15 cellular contexts compared by ENCODE assay signal in genomic region chr1:10910490-10911273, GRCh38.
DNase-seq lines count a peak whose midpoint lies in the region; ATAC-seq, FAIRE-seq and TF ChIP-seq lines count a peak whose summit lies in the region.
"Had no signal": no experiment of that assay in that cellular context is flagged by ENCODE, and none has a peak within 500 bp of the region (broad histone marks: within the 10 kb centered on the region; RNA-seq: fewer than 3 reads in every experiment).

No MANE protein-coding gene starts in this region.

- H3K36me3 ChIP-seq in NT2/D1 (ENCODE audit: insufficient read depth, insufficient read length, low read length) (no peaks in the 10 kb centered on the region), H1 (ENCODE audit: control insufficient read depth in 2 of 4, insufficient read depth in 4 of 4, low read length in 3 of 4) (no peaks in the 10 kb centered on the region), hepatocyte (replicated peaks; ENCODE audit: insufficient read depth, low read depth) (no peaks in the 10 kb centered on the region), mammary epithelial cell (ENCODE audit: insufficient read depth, low read length) (no peaks in the 10 kb centered on the region)
- H3K36me3 ChIP-seq: adrenal gland had no signal

- no CpG with 5 or more reads among the region's 12 CpGs for WGBS in H9 (ENCODE audit: extremely low coverage, insufficient read length, low lambda C conversion rate)
- 91% methylated on average over 12 of the region's 12 CpGs; no CpG with 5 or more reads in 1 of the 2 experiments for WGBS in H1 (ENCODE audit: extremely low coverage in 1 of 2, insufficient coverage in 1 of 2, insufficient read length in 1 of 2, insufficient replicate concordance in 2 of 2, low coverage in 1 of 2, low lambda C conversion rate in 2 of 2, missing lambda C conversion rate in 1 of 2), 2 experiments
- WGBS in hepatocyte (ENCODE audit: low lambda C conversion rate, missing lambda C conversion rate): 78% methylated on average over 12 of the region's 12 CpGs
- 77% methylated on average over 8 of the region's 12 CpGs for WGBS in mammary epithelial cell (ENCODE audit: low coverage, missing lambda C conversion rate)

- H3K4me3 ChIP-seq in NT2/D1 (ENCODE audit: insufficient read length, low read depth) (no peak overlapping the region), H1 (ENCODE audit: extremely low read depth in 1 of 4, insufficient read depth in 2 of 4, low read depth in 3 of 4, low read length in 4 of 4) (no peak overlapping the region), hepatocyte (no peak overlapping the region), mammary epithelial cell (replicated peaks in 1 of 3; ENCODE audit: insufficient read depth in 1 of 3, low read depth in 2 of 3, low read length in 3 of 3) (no peak overlapping the region)
- H3K4me3 ChIP-seq: adrenal gland, dorsolateral prefrontal cortex had no signal

- H3K9ac ChIP-seq in H9 (ENCODE audit: extremely low read depth, insufficient read length, low read length) (no peak overlapping the region), NT2/D1 (ENCODE audit: insufficient read length, low read depth) (peak overlapping the region; percentile 42), H1 (replicated peaks in 1 of 4; ENCODE audit: extremely low read depth in 1 of 4, low read depth in 3 of 4, low read length in 3 of 4) (no peak overlapping the region), mammary epithelial cell (ENCODE audit: insufficient read depth, low read length) (no peak overlapping the region)

- H3K4me1 ChIP-seq in H9 (ENCODE audit: insufficient read depth, low read length): no peaks in the 10 kb centered on the region; the same call in 1 of the 2 replicates
- peaks cover 13% of the 10 kb centered on the region for H3K4me1 ChIP-seq in NT2/D1 (ENCODE audit: insufficient read depth, insufficient read length)
- peaks cover 0 to 18% (median 10%) of the 10 kb centered on the region in 4 experiments; a peak in 6 of 7 replicates for H3K4me1 ChIP-seq in H1 (replicated peaks in 1 of 4; ENCODE audit: control insufficient read depth in 3 of 4, insufficient read depth in 4 of 4, low read length in 3 of 4)
- H3K4me1 ChIP-seq in hepatocyte (ENCODE audit: insufficient read depth): no peaks in the 10 kb centered on the region
- H3K4me1 ChIP-seq in mammary epithelial cell (ENCODE audit: insufficient read depth, low read length): peaks cover 9% of the 10 kb centered on the region
- H3K4me1 ChIP-seq: adrenal gland had no signal

- H2BK20ac ChIP-seq in H9 (ENCODE audit: low read depth, low read length, poor library complexity, severe bottlenecking) (no peak overlapping the region), H1 (ENCODE audit: low read length) (peak overlapping the region; percentile 56; the same call in 1 of the 2 replicates)

- no peak for TF ChIP-seq CTCF in H9 (conservative IDR thresholded peaks at IDR 0.05)
- TF ChIP-seq CTCF in H1 (IDR thresholded peaks at IDR 0.05; ENCODE audit: control extremely low read depth in 1 of 3, insufficient read depth in 1 of 3, low read depth in 1 of 3, low read length in 3 of 3): no peak
- no peak for TF ChIP-seq CTCF in hepatocyte (IDR thresholded peaks at IDR 0.05; ENCODE audit: poor library complexity)
- TF ChIP-seq CTCF in mammary epithelial cell (conservative IDR thresholded peaks at IDR 0.05 in 1 of 2, IDR thresholded peaks at IDR 0.05 in 1 of 2; ENCODE audit: extremely low read depth in 1 of 2, insufficient read depth in 1 of 2, low read depth in 1 of 2, low read length in 2 of 2): no peak

- in situ Hi-C loops in mammary epithelial cell (cut with MboI; ENCODE audit: low sequenced_read_pairs in 2 of 2): no loop called here

- H3K27me3 Mint-ChIP-seq in H9 (ENCODE audit: low read depth): peaks cover 2% of the 10 kb centered on the region

- no peak for DNase-seq in H9
- DNase-seq in NT2/D1 (ENCODE audit: low read depth, low spot score): no peak
- peak in 1 of 2 experiments; percentile 45 for DNase-seq in H1 (ENCODE audit: low read depth in 1 of 2, low spot score in 2 of 2)
- no peak for DNase-seq in sciatic nerve (ENCODE audit: low spot score)
- no peak for DNase-seq in hepatocyte (ENCODE audit: low spot score)
- DNase-seq in GDM1 (lab: John Stamatoyannopoulos, UW): no peak
- DNase-seq in mammary epithelial cell: no peak
- DNase-seq: dorsolateral prefrontal cortex, NCI-H1436 treated with DMSO at 0.1 percent for 48 hours, SIG-M5 had no signal

- no peaks in the 10 kb centered on the region; a peak in 1 of 5 replicates for H3K9me3 Mint-ChIP-seq in H9
- H3K9me3 Mint-ChIP-seq: memory B cell; naive B cell; T-helper 1 cell treated with Interleukin-12 subunit alpha and Interleukin-12 subunit beta and Interleukin-4 antibody, amounts not matched to agents 30 μg/mL and 1 μg/mL, for 36 hours had no signal

- H2BK12ac ChIP-seq in H9 (ENCODE audit: insufficient read length, low read depth, low read length) (no peak overlapping the region), H1 (ENCODE audit: low read depth, low read length) (peak overlapping the region; percentile 55; the same call in 1 of the 2 replicates)

- peak; percentile 11 for ATAC-seq in sciatic nerve

- H2BK5ac ChIP-seq in H9 (ENCODE audit: insufficient read length, low read length): no peak overlapping the region
- H2BK5ac ChIP-seq in H1 (ENCODE audit: low read depth, low read length): peak overlapping the region; percentile 63; the same call in 1 of the 2 replicates

- H3K23me2 ChIP-seq in H9 (ENCODE audit: insufficient read length, low read depth, low read length, poor library complexity, severe bottlenecking) (no peaks in the 10 kb centered on the region), H1 (ENCODE audit: low read depth, low read length) (no peaks in the 10 kb centered on the region)

- H2BK15ac ChIP-seq in H9 (ENCODE audit: low read depth, low read length) (no peak overlapping the region), H1 (ENCODE audit: low read length) (peak overlapping the region; percentile 34; the same call in 1 of the 2 replicates)

- H4K5ac ChIP-seq in H9 (ENCODE audit: insufficient read length, low read depth, low read length): no peak overlapping the region
- no peak overlapping the region for H4K5ac ChIP-seq in H1 (ENCODE audit: insufficient read length, low read depth, low read length)

- H2AFZ ChIP-seq in H9 (ENCODE audit: low read length): no peak overlapping the region
- peak overlapping the region; percentile 73 for H2AFZ ChIP-seq in H1 (ENCODE audit: low read length)
- no peak overlapping the region for H2AFZ ChIP-seq in hepatocyte
- no peak overlapping the region for H2AFZ ChIP-seq in mammary epithelial cell (ENCODE audit: low read depth, low read length)

- no peaks in the 10 kb centered on the region for H3K9me2 ChIP-seq in hepatocyte (replicated peaks; ENCODE audit: insufficient read depth)

- no peak overlapping the region for H3K56ac ChIP-seq in H9 (ENCODE audit: insufficient read length, low read depth, low read length)
- H3K56ac ChIP-seq in H1 (replicated peaks; ENCODE audit: insufficient read length, low read depth, low read length): no peak overlapping the region

- BruUV-seq in mammary epithelial cell (replicated peaks; lab: Mats Ljungman, UMichigan): no TSS peak

- H3K4me2 ChIP-seq in H9 (ENCODE audit: insufficient read depth, insufficient read length, low read length) (no peak overlapping the region), H1 (ENCODE audit: insufficient read depth in 1 of 2, low read depth in 2 of 2, low read length in 2 of 2) (no peak overlapping the region), hepatocyte (no peak overlapping the region), mammary epithelial cell (ENCODE audit: insufficient read depth, low read depth, low read length) (no peak overlapping the region)

- intact Hi-C loops in sciatic nerve (cut with DNase I) (no loop called here), mammary epithelial cell (cut with micrococcal nuclease) (loop anchor here (1.0 to 2.0 kb wide), 4 partner anchors 44 to 415 kb away; no protein-coding TSS in a partner anchor)

- dilution Hi-C loops in mammary epithelial cell (cut with HindIII; ENCODE audit: low sequenced_read_pairs): no loop called here

- H4K8ac ChIP-seq in H9 (replicated peaks; ENCODE audit: insufficient read length, low read depth, low read length) (no peak overlapping the region), H1 (ENCODE audit: extremely low read depth, insufficient read depth, low read length) (no peak overlapping the region; the same call in 1 of the 2 replicates)

- FAIRE-seq in H1 (lab: Jason Lieb, UNC): no peak
- FAIRE-seq: keratinocyte had no signal

- H3K18ac ChIP-seq in H9 (ENCODE audit: insufficient read length, low read depth, low read length) (peak overlapping the region; percentile 23), H1 (ENCODE audit: extremely low read depth, low read length) (no peak overlapping the region)

- no peak for TF ChIP-seq EP300 in H1 (IDR thresholded peaks at IDR 0.05; ENCODE audit: borderline replicate concordance in 1 of 2, low read depth in 2 of 2, low read length in 2 of 2)

- no peaks in the 10 kb centered on the region for H3K36me3 Mint-ChIP-seq in H9 (ENCODE audit: insufficient read depth in 1 of 3, low read depth in 3 of 3)
- H3K36me3 Mint-ChIP-seq: memory B cell, naive B cell had no signal

- H3K4ac ChIP-seq in H9 (ENCODE audit: low read depth, low read length): no peak overlapping the region
- no peak overlapping the region for H3K4ac ChIP-seq in H1 (replicated peaks; ENCODE audit: insufficient read length, low read depth, low read length)

- H3K4me3 Mint-ChIP-seq in H9: no peak overlapping the region; a peak in 1 of 5 replicates
- H3K4me3 Mint-ChIP-seq: memory B cell; naive B cell; T-helper 1 cell treated with Interleukin-12 subunit alpha and Interleukin-12 subunit beta and Interleukin-4 antibody, amounts not matched to agents 30 μg/mL and 1 μg/mL, for 36 hours had no signal

- no peaks in the 10 kb centered on the region for H3K27me3 ChIP-seq in H9 (ENCODE audit: insufficient read depth, low read length)
- no peaks in the 10 kb centered on the region for H3K27me3 ChIP-seq in NT2/D1 (ENCODE audit: insufficient read depth, insufficient read length)
- H3K27me3 ChIP-seq in H1 (replicated peaks in 1 of 4; ENCODE audit: control insufficient read depth in 3 of 4, extremely low read depth in 1 of 4, insufficient read depth in 3 of 4, low read length in 3 of 4): no peaks in the 10 kb centered on the region
- H3K27me3 ChIP-seq in hepatocyte: no peaks in the 10 kb centered on the region
- no peaks in the 10 kb centered on the region for H3K27me3 ChIP-seq in mammary epithelial cell (ENCODE audit: insufficient read depth, low read length)
- H3K27me3 ChIP-seq: adrenal gland had no signal

- H3K79me2 ChIP-seq in H9 (ENCODE audit: insufficient read depth, low read length): no peaks in the 10 kb centered on the region
- no peaks in the 10 kb centered on the region for H3K79me2 ChIP-seq in H1 (ENCODE audit: control insufficient read depth in 1 of 2, insufficient read depth in 2 of 2, low read length in 2 of 2)
- no peaks in the 10 kb centered on the region for H3K79me2 ChIP-seq in hepatocyte
- H3K79me2 ChIP-seq in mammary epithelial cell (ENCODE audit: insufficient read depth, low read length): no peaks in the 10 kb centered on the region

- H4K20me1 ChIP-seq in H9 (ENCODE audit: control insufficient read depth, insufficient read depth, insufficient read length) (no peaks in the 10 kb centered on the region), H1 (replicated peaks in 1 of 2; ENCODE audit: control insufficient read depth in 1 of 2, insufficient read depth in 2 of 2, low read length in 2 of 2) (no peaks in the 10 kb centered on the region), hepatocyte (ENCODE audit: insufficient read depth, poor library complexity, severe bottlenecking) (no peaks in the 10 kb centered on the region), mammary epithelial cell (ENCODE audit: insufficient read depth, low read length) (no peaks in the 10 kb centered on the region)

- H2BK120ac ChIP-seq in H9 (ENCODE audit: low read depth, low read length, poor library complexity, severe bottlenecking) (no peak overlapping the region), H1 (replicated peaks; ENCODE audit: low read depth, low read length) (no peak overlapping the region)

- POLR2A ChIA-PET in H1 (lab: Charles Lee; ENCODE audit: partially characterized antibody): interaction anchor here (1.1 kb wide), 1 partner anchor 27 kb away, joined by 3 read pairs; no protein-coding TSS in a partner anchor

- CTCF ChIA-PET in H1 (lab: Charles Lee; ENCODE audit: partially characterized antibody): interaction anchor here (0.6 to 5.6 kb wide), 45 partner anchors 8 to 477 kb away, joined by 3 to 59 read pairs (median 5); a partner anchor contains a TSS
- CTCF ChIA-PET in mammary epithelial cell (lab: Charles Lee; ENCODE audit: low non-redundant PET): interaction anchor here (0.5 kb wide), 1 partner anchor 51 kb away, joined by 4 read pairs; no protein-coding TSS in a partner anchor

- H3K14ac ChIP-seq in H9 (ENCODE audit: insufficient read depth, low read length) (peak overlapping the region; percentile 40; the same call in 1 of the 2 replicates), H1 (ENCODE audit: insufficient read length) (no peak overlapping the region)

- H3K23ac ChIP-seq in H9 (ENCODE audit: insufficient read length, low read depth, low read length) (no peak overlapping the region), H1 (ENCODE audit: insufficient read length) (no peak overlapping the region)

- no peak for TF ChIP-seq POLR2A in H1 (IDR thresholded peaks at IDR 0.05; ENCODE audit: control extremely low read depth in 1 of 2, low read depth in 2 of 2, low read length in 2 of 2)

- H3T11ph ChIP-seq in H9 (ENCODE audit: low read length): no peak overlapping the region

- TF ChIP-seq RAD21 in H1 (IDR thresholded peaks at IDR 0.05 in 1 of 2, conservative IDR thresholded peaks at IDR 0.05 in 1 of 2; ENCODE audit: low read depth in 2 of 2, low read length in 2 of 2): no peak

- H3K27ac ChIP-seq in H9 (ENCODE audit: insufficient read length, low read depth, low read length): no peak overlapping the region
- H3K27ac ChIP-seq in H1 (ENCODE audit: low read depth, low read length): no peak overlapping the region
- no peak overlapping the region for H3K27ac ChIP-seq in hepatocyte
- no peak overlapping the region for H3K27ac ChIP-seq in mammary epithelial cell (ENCODE audit: insufficient read depth, low read depth, low read length)
- H3K27ac ChIP-seq: adrenal gland, dorsolateral prefrontal cortex had no signal

- no peak overlapping the region for H4K91ac ChIP-seq in H9 (ENCODE audit: insufficient read length, low read depth, low read length)
- H4K91ac ChIP-seq in H1 (replicated peaks; ENCODE audit: insufficient read length, low read length): peak overlapping the region; percentile 83

- no peaks in the 10 kb centered on the region for H3K9me3 ChIP-seq in H9 (ENCODE audit: control insufficient read depth, low read depth, low read length)
- no peaks in the 10 kb centered on the region for H3K9me3 ChIP-seq in NT2/D1 (ENCODE audit: insufficient read depth, low read length)
- no peaks in the 10 kb centered on the region for H3K9me3 ChIP-seq in H1 (ENCODE audit: insufficient read depth in 2 of 2, low read depth in 1 of 2, low read length in 1 of 2)
- no peaks in the 10 kb centered on the region for H3K9me3 ChIP-seq in hepatocyte (ENCODE audit: low read depth)
- no peaks in the 10 kb centered on the region for H3K9me3 ChIP-seq in mammary epithelial cell (replicated peaks; ENCODE audit: insufficient read depth, low read length)
- H3K9me3 ChIP-seq: adrenal gland had no signal

- no peak overlapping the region; a peak in 1 of 7 replicates for H3K27ac Mint-ChIP-seq in H9
- H3K27ac Mint-ChIP-seq: memory B cell; T-helper 1 cell treated with Interleukin-12 subunit alpha and Interleukin-12 subunit beta and Interleukin-4 antibody, amounts not matched to agents 30 μg/mL and 1 μg/mL, for 36 hours had no signal

- H2AK5ac ChIP-seq in H9 (ENCODE audit: insufficient read length, low read length) (no peak overlapping the region), H1 (ENCODE audit: low read depth, low read length) (peak overlapping the region; percentile 93)

- H3K4me1 Mint-ChIP-seq in H9: peaks cover 15 to 21% of the 10 kb centered on the region in 2 experiments
- H3K4me1 Mint-ChIP-seq: memory B cell, naive B cell had no signal

- H3K79me1 ChIP-seq in H9 (ENCODE audit: insufficient read depth, low read depth, low read length, poor library complexity, severe bottlenecking) (no peaks in the 10 kb centered on the region), H1 (ENCODE audit: low read depth, low read length) (peaks cover 4% of the 10 kb centered on the region; the same call in 1 of the 2 replicates)
